In genomic region chr3:114104414-114104813, GRCh38 we compare ENCODE assay signal across 17 cellular contexts.
"Had no signal": no experiment of that assay in that cellular context is flagged by ENCODE, and none has a peak within 500 bp of the region (broad histone marks: within the 10 kb centered on the region; RNA-seq: fewer than 3 reads in every experiment).

No MANE protein-coding gene starts in this region.

- H3K27ac Mint-ChIP-seq: activated naive CD8-positive, alpha-beta T cell; natural killer cell; stimulated activated effector memory CD8-positive, alpha-beta T cell treated with anti-CD3 and anti-CD28 coated beads, Interleukin-12 subunit alpha, Interleukin-12 subunit beta, amount 100 ng/mL, for 72 hours had no signal

- H3K4me2 ChIP-seq: smooth muscle cell had no signal

- H3K36me3 Mint-ChIP-seq: activated naive CD8-positive, alpha-beta T cell; natural killer cell; stimulated activated effector memory CD8-positive, alpha-beta T cell treated with anti-CD3 and anti-CD28 coated beads, Interleukin-12 subunit alpha, Interleukin-12 subunit beta, amount 100 ng/mL, for 72 hours had no signal

- H3K36me3 ChIP-seq: thyroid gland had no signal

- H3K27ac ChIP-seq: thyroid gland had no signal

- H3K4me3 ChIP-seq: lung, mucosa of descending colon, smooth muscle cell, thyroid gland had no signal

- ATAC-seq: mucosa of descending colon; natural killer cell; stimulated activated effector memory CD8-positive, alpha-beta T cell treated with anti-CD3 and anti-CD28 coated beads, Interleukin-12 subunit alpha, Interleukin-12 subunit beta, amount 100 ng/mL, for 72 hours had no signal

- H3K4me3 Mint-ChIP-seq: activated naive CD8-positive, alpha-beta T cell; natural killer cell; stimulated activated effector memory CD8-positive, alpha-beta T cell treated with anti-CD3 and anti-CD28 coated beads, Interleukin-12 subunit alpha, Interleukin-12 subunit beta, amount 100 ng/mL, for 72 hours had no signal

- H3K4me1 ChIP-seq: thyroid gland had no signal

- H3K9me3 Mint-ChIP-seq: natural killer cell; stimulated activated effector memory CD8-positive, alpha-beta T cell treated with anti-CD3 and anti-CD28 coated beads, Interleukin-12 subunit alpha, Interleukin-12 subunit beta, amount 100 ng/mL, for 72 hours had no signal

- H3K27me3 ChIP-seq: thyroid gland had no signal

- H3K9me3 ChIP-seq: mucosa of descending colon, thyroid gland had no signal

- DNase-seq: activated CD4-positive, alpha-beta T cell treated with anti-CD3 and anti-CD28 coated beads, Interleukin-2, amount 50 U/mL, for 1 hour; activated CD4-positive, CD25-positive, alpha-beta regulatory T cell; activated T-cell treated with anti-CD3 and anti-CD28 coated beads, Interleukin-2, amount 50 U/mL, for 1 hour; aorta; caudate nucleus; cortex of kidney; erythroblast; glutamatergic neuron; mucosa of descending colon; natural killer cell; posterior cingulate gyrus; T-helper 2 cell; thyroid gland had no signal

- H3K4me1 Mint-ChIP-seq: natural killer cell; stimulated activated effector memory CD8-positive, alpha-beta T cell treated with anti-CD3 and anti-CD28 coated beads, Interleukin-12 subunit alpha, Interleukin-12 subunit beta, amount 100 ng/mL, for 72 hours had no signal
